ENCODE assay signal across 8 cellular contexts in genomic region chr20:19658137-19658536, GRCh38.
DNase-seq lines count a peak whose midpoint lies in the region; ATAC-seq and TF ChIP-seq lines count a peak whose summit lies in the region.

No MANE protein-coding gene starts in this region.

- ATAC-seq in HG02938 (IDR thresholded peaks at IDR 0.05; ENCODE audit: unreplicated experiment) = peak; percentile 89

- H3K36me3 ChIP-seq in GM06990 (ENCODE audit: control insufficient read depth, insufficient read depth, low read length) = no peaks in the 10 kb centered on the region

- H3K27me3 ChIP-seq in GM06990 (replicated peaks; ENCODE audit: control insufficient read depth, insufficient read depth, low read length) = no peaks in the 10 kb centered on the region

- H3K4me3 ChIP-seq in GM06990 (replicated peaks; ENCODE audit: low read depth, low read length) = peak overlapping the region; percentile 48

- DNase-seq in GM06990 (ENCODE audit: extremely low read depth, insufficient read length) (peak; percentile 76), GM19238 (ENCODE audit: insufficient read length, low spot score) (peak; percentile 32), NOMO-1 treated with DMSO at 0.1 percent for 48 hours (lab: John Stamatoyannopoulos, UW; ENCODE audit: unreplicated experiment) (peak; percentile 90), HuH-7.5 (ENCODE audit: low spot score) (no peak), cerebellar nuclear complex (lab: John Stamatoyannopoulos, UW) (no peak), NCI-H526 (lab: John Stamatoyannopoulos, UW) (no peak), NCI-H1436 (lab: John Stamatoyannopoulos, UW) (no peak)

- no peak for TF ChIP-seq CTCF in GM06990 (IDR thresholded peaks at IDR 0.05; ENCODE audit: insufficient read depth, low read length, poor library complexity, severe bottlenecking)

Comparison
In these comparisons a context has a peak if more than half of its experiments do, and no peak if none do; other contexts are left out.
1. DNase-seq: peak in GM06990 (single experiment), GM19238 (single experiment) and NOMO-1 treated with DMSO at 0.1 percent for 48 hours (single experiment); none in HuH-7.5 (single experiment), cerebellar nuclear complex (0 of 2), NCI-H526 (0 of 2) and NCI-H1436 (single experiment).